Comparison of ENCODE assay signal across 8 cellular contexts in genomic region chr7:75358671-75359541, GRCh38. TPM values are rescaled to one million over a fixed set of nuclear protein-coding genes. Genes with fewer than 3 reads are reported as not detected.
A peak's percentile ranks its signal among the peaks of the same experiment; 100 is the strongest.
DNase-seq lines count a peak whose midpoint lies in the region; ATAC-seq and TF ChIP-seq lines count a peak whose summit lies in the region.
"Not testable (repeated sequence)": the region's sequence is repeated elsewhere in the genome, so short reads cannot be mapped to it uniquely, and the experiment has no call there.

No MANE protein-coding gene starts in this region.

- not testable (repeated sequence) for H3K27me3 ChIP-seq in foreskin keratinocyte

- H3K27me3 Mint-ChIP-seq in activated CD4-positive, alpha-beta T cell treated with anti-CD3 and anti-CD28 coated beads for 36 hours; activated naive CD8-positive, alpha-beta T cell treated with anti-CD3 and anti-CD28 coated beads, Interleukin-2, amount 50 U/mL, for 24 hours; nephron progenitor cell (ENCODE audit: low read depth, poor library complexity): not testable (repeated sequence)

- CTCF ChIA-PET in activated CD4-positive, alpha-beta T cell treated with anti-CD3 and anti-CD28 coated beads for 36 hours (lab: Charles Lee): not testable (repeated sequence)

- H3K9me3 Mint-ChIP-seq in activated CD4-positive, alpha-beta T cell treated with anti-CD3 and anti-CD28 coated beads for 36 hours (ENCODE audit: low read depth); activated naive CD8-positive, alpha-beta T cell treated with anti-CD3 and anti-CD28 coated beads, Interleukin-2, amount 50 U/mL, for 24 hours; nephron progenitor cell: not testable (repeated sequence)

- POLR2A ChIA-PET in activated CD4-positive, alpha-beta T cell treated with anti-CD3 and anti-CD28 coated beads for 36 hours (lab: Charles Lee): not testable (repeated sequence)

- peak overlapping the region; percentile 91 for H3K27ac Mint-ChIP-seq in activated CD4-positive, alpha-beta T cell treated with anti-CD3 and anti-CD28 coated beads for 36 hours
- not testable (repeated sequence) for H3K27ac Mint-ChIP-seq in activated naive CD8-positive, alpha-beta T cell treated with anti-CD3 and anti-CD28 coated beads, Interleukin-2, amount 50 U/mL, for 24 hours; nephron progenitor cell

- TF ChIP-seq CTCF in foreskin keratinocyte (conservative IDR thresholded peaks at IDR 0.05); nephron progenitor cell (IDR thresholded peaks at IDR 0.05): not testable (repeated sequence)

- not testable (repeated sequence) for H3K4me1 ChIP-seq in foreskin keratinocyte

- H3K27ac ChIP-seq in foreskin keratinocyte: not testable (repeated sequence)

- H3K4me3 Mint-ChIP-seq in activated CD4-positive, alpha-beta T cell treated with anti-CD3 and anti-CD28 coated beads for 36 hours: peak overlapping the region; percentile 78
- H3K4me3 Mint-ChIP-seq in activated naive CD8-positive, alpha-beta T cell treated with anti-CD3 and anti-CD28 coated beads, Interleukin-2, amount 50 U/mL, for 24 hours; nephron progenitor cell: not testable (repeated sequence)

- intact Hi-C loops in activated CD4-positive, alpha-beta T cell treated with anti-CD3 and anti-CD28 coated beads for 36 hours (cut with DNase I, micrococcal nuclease): not testable (repeated sequence)

- H3K36me3 Mint-ChIP-seq in activated CD4-positive, alpha-beta T cell treated with anti-CD3 and anti-CD28 coated beads for 36 hours (ENCODE audit: low read depth); activated naive CD8-positive, alpha-beta T cell treated with anti-CD3 and anti-CD28 coated beads, Interleukin-2, amount 50 U/mL, for 24 hours (ENCODE audit: low read depth); nephron progenitor cell (ENCODE audit: low read depth): not testable (repeated sequence)

- DNase-seq in ELR (ENCODE audit: low read depth): peak; percentile 5
- DNase-seq in activated CD4-positive, alpha-beta T cell treated with anti-CD3 and anti-CD28 coated beads for 36 hours: peak; percentile 59
- peak; percentile 25 for DNase-seq in activated naive CD8-positive, alpha-beta T cell treated with anti-CD3 and anti-CD28 coated beads, Interleukin-2, amount 50 U/mL, for 24 hours
- DNase-seq in foreskin keratinocyte: peak in 1 of 2 donors; percentile 1
- DNase-seq in nephron progenitor cell: peak; percentile 10
- peak; percentile 62 for DNase-seq in stimulated activated CD8-positive, alpha-beta memory T cell treated with anti-CD3 and anti-CD28 coated beads, Interleukin-4, amount 100 ng/mL, for 48 hours

- ATAC-seq in GM21737 (IDR thresholded peaks at IDR 0.05; ENCODE audit: unreplicated experiment) (peak; percentile 80), HG03565 (IDR thresholded peaks at IDR 0.05; ENCODE audit: unreplicated experiment) (peak; percentile 52), foreskin keratinocyte (peak; percentile 88)
- peak; percentile 78 for ATAC-seq in activated CD4-positive, alpha-beta T cell treated with anti-CD3 and anti-CD28 coated beads for 36 hours
- peak; percentile 91 for ATAC-seq in activated naive CD8-positive, alpha-beta T cell treated with anti-CD3 and anti-CD28 coated beads, Interleukin-2, amount 50 U/mL, for 24 hours

- H3K4me1 Mint-ChIP-seq in activated CD4-positive, alpha-beta T cell treated with anti-CD3 and anti-CD28 coated beads for 36 hours; activated naive CD8-positive, alpha-beta T cell treated with anti-CD3 and anti-CD28 coated beads, Interleukin-2, amount 50 U/mL, for 24 hours; nephron progenitor cell: not testable (repeated sequence)

RNA-seq across cellular contexts. Expression of gene TRIM73, which starts 36.5 kb away (rescaled TPM):
- total RNA-seq in activated CD4-positive, alpha-beta T cell treated with anti-CD3 and anti-CD28 coated beads for 36 hours: 1 to 10 TPM; 2.0 to 3.6 TPM
- 0.37 and 0.39 TPM in 2 replicates for total RNA-seq in foreskin keratinocyte
- polyA plus RNA-seq in foreskin keratinocyte: 0.19 and 0.66 TPM in 2 replicates
